25 cellular contexts compared by ENCODE assay signal in the genomic region with DNA sequence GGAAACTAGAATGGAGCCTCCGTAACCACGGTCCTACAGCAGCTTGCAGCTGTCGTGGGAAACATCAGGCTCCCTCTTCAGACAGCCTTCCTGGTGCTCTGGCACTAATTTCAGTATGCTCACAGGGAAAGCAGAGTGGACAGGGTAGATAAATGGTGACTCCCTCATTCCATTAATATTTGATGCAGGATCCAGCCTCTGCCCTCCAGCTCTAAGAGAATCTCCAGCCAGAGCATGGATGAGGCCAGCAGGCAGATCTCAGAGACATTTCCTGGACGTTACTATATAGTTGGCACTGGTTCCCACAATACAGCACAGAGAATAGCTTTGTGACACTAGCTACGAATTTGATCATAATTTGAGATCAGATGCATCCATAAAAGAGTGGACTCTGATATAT.
"Had no signal": no experiment of that assay in that cellular context is flagged by ENCODE, and none has a peak within 500 bp of the region (broad histone marks: within the 10 kb centered on the region; RNA-seq: fewer than 3 reads in every experiment).

No MANE protein-coding gene starts in this region.

- H2AFZ ChIP-seq: neural progenitor cell, parathyroid adenoma had no signal

- H3K79me2 ChIP-seq: parathyroid adenoma had no signal

- H3K4me2 ChIP-seq: neural progenitor cell, smooth muscle cell had no signal

- H3K9ac ChIP-seq: neural progenitor cell, parathyroid adenoma had no signal

- H3K27me3 ChIP-seq: right atrium auricular region, right lobe of liver, uterus had no signal

- H3K4me3 ChIP-seq: left ventricle myocardium inferior, lung, neural progenitor cell, psoas muscle, right atrium auricular region, right lobe of liver, smooth muscle cell, tibial nerve, uterus had no signal

- DNase-seq: islet precursor cell; left ventricle myocardium inferior; mesendoderm; naive B cell; natural killer cell; nephron progenitor cell; occipital lobe; psoas muscle; right lobe of liver; stimulated activated CD4-positive, alpha-beta T cell treated with anti-CD3 and anti-CD28 coated beads, Interleukin-1b, Interleukin-23, amount 100 ng/mL, for 48 hours; stimulated activated CD4-positive, alpha-beta T cell treated with anti-CD3 and anti-CD28 coated beads, Interleukin-2, amount 100 ng/mL, for 48 hours; stimulated activated CD4-positive, alpha-beta T cell treated with anti-CD3 and anti-CD28 coated beads, Interleukin-4, amount 100 ng/mL, for 4 hours; stimulated activated CD8-positive, alpha-beta memory T cell treated with anti-CD3 and anti-CD28 coated beads, Interleukin-4, amount 100 ng/mL, for 48 hours; stimulated activated naive CD4-positive, alpha-beta T cell treated with Interleukin-2 at 50 U/mL for 16 hours; stimulated activated naive CD8-positive, alpha-beta T cell treated with anti-CD3 and anti-CD28 coated beads, Interleukin-15, amount 100 ng/mL, for 72 hours; substantia nigra; uterus had no signal

- H3K36me3 ChIP-seq: left ventricle myocardium inferior, neural progenitor cell, neutrophil, right atrium auricular region, right lobe of liver, tibial nerve, uterus had no signal

- ATAC-seq: natural killer cell; psoas muscle; right lobe of liver; stimulated activated memory B cell treated with anti-CD40 and anti-IgM and Interleukin-4, amounts not matched to agents 10 μg/mL and 1 μg/mL and 100 μg/mL, for 72 hours; stimulated activated naive CD8-positive, alpha-beta T cell treated with anti-CD3 and anti-CD28 coated beads, Interleukin-15, amount 100 ng/mL, for 72 hours had no signal

- H3K27ac ChIP-seq: left ventricle myocardium inferior, neural progenitor cell, neutrophil, parathyroid adenoma, psoas muscle, right atrium auricular region, right lobe of liver, tibial nerve, uterus had no signal

- H3K9me3 ChIP-seq: neutrophil, psoas muscle, right atrium auricular region, right lobe of liver, tibial nerve, uterus had no signal

- H3K4me1 ChIP-seq: left ventricle myocardium inferior, parathyroid adenoma, psoas muscle, right atrium auricular region, right lobe of liver, tibial nerve, uterus had no signal
